In the genomic region with DNA sequence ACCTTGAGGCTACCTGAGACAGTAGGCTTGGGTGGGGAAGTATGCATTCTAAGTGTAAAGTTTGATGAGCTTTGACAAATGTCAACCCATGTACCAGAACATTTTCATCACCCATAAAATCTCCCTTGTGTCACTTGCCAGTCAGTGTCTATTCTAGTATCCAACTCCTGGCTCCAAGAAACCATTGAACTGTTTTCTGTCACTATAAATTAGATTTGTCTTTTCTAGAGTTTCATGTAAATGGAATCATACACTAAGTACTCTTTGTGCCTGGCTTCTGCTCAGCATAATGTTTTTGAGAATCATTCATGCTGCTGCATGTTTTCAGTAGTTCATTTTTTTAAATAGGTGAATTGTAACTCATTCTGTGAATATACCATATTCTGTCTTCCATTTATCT, we compare ENCODE assay signal across 24 cellular contexts.
"Had no signal": no experiment of that assay in that cellular context is flagged by ENCODE, and none has a peak within 500 bp of the region (broad histone marks: within the 10 kb centered on the region; RNA-seq: fewer than 3 reads in every experiment).

No MANE protein-coding gene starts in this region.

- H3K4me3 Mint-ChIP-seq: dendritic cell treated with granulocyte-macrophage colony-stimulating factor and Interleukin-4, amounts not matched to agents 40 ng/mL and 50 ng/mL, for 4 days; naive B cell; nephron progenitor cell; stimulated activated memory B cell treated with anti-CD40 and anti-IgM and Interleukin-4, amounts not matched to agents 10 μg/mL and 1 μg/mL and 100 μg/mL, for 72 hours; stimulated activated naive CD8-positive, alpha-beta T cell treated with anti-CD3 and anti-CD28 coated beads, Interleukin-15, Interleukin-2, amounts not matched to agents 100 ng/mL and 50 ng/mL, for 24 hours had no signal

- H3K36me3 ChIP-seq: esophagus squamous epithelium, right lobe of liver, spleen, tibial nerve, upper lobe of right lung, vagina had no signal

- H3K4me1 Mint-ChIP-seq: naive B cell had no signal

- H3K4me1 ChIP-seq: esophagus squamous epithelium, psoas muscle, testis, upper lobe of right lung, vagina had no signal

- H3K4me3 ChIP-seq: esophagus squamous epithelium, lung, psoas muscle, right lobe of liver, spleen, testis, tibial nerve, upper lobe of right lung, vagina had no signal

- H3K27me3 ChIP-seq: esophagus squamous epithelium, right lobe of liver, spleen, testis, tibial nerve, upper lobe of right lung, vagina had no signal

- DNase-seq: esophagus squamous epithelium; foreskin fibroblast; head of caudate nucleus; hippocampal formation; left colon; left ventricle myocardium superior; mesendoderm; naive B cell; nephron progenitor cell; psoas muscle; retina; spleen; stimulated activated CD4-positive, alpha-beta T cell treated with anti-CD3 and anti-CD28 coated beads, Interleukin-15, amount 100 ng/mL, for 24 hours; stimulated activated CD4-positive, alpha-beta T cell treated with anti-CD3 and anti-CD28 coated beads, Interleukin-1b, Interleukin-23, amount 100 ng/mL, for 48 hours; stimulated activated CD4-positive, alpha-beta T cell treated with anti-CD3 and anti-CD28 coated beads, Interleukin-4, amount 100 ng/mL, for 24 hours; testis; upper lobe of right lung had no signal

- H3K27me3 Mint-ChIP-seq: dendritic cell treated with granulocyte-macrophage colony-stimulating factor and Interleukin-4, amounts not matched to agents 40 ng/mL and 50 ng/mL, for 4 days; stimulated activated memory B cell treated with anti-CD40 and anti-IgM and Interleukin-4, amounts not matched to agents 10 μg/mL and 1 μg/mL and 100 μg/mL, for 72 hours; stimulated activated naive CD8-positive, alpha-beta T cell treated with anti-CD3 and anti-CD28 coated beads, Interleukin-15, Interleukin-2, amounts not matched to agents 100 ng/mL and 50 ng/mL, for 24 hours had no signal

- H3K27ac Mint-ChIP-seq: dendritic cell treated with granulocyte-macrophage colony-stimulating factor and Interleukin-4, amounts not matched to agents 40 ng/mL and 50 ng/mL, for 4 days; nephron progenitor cell; stimulated activated memory B cell treated with anti-CD40 and anti-IgM and Interleukin-4, amounts not matched to agents 10 μg/mL and 1 μg/mL and 100 μg/mL, for 72 hours; stimulated activated naive CD8-positive, alpha-beta T cell treated with anti-CD3 and anti-CD28 coated beads, Interleukin-15, Interleukin-2, amounts not matched to agents 100 ng/mL and 50 ng/mL, for 24 hours had no signal

- H3K27ac ChIP-seq: esophagus squamous epithelium, psoas muscle, spleen, testis, tibial nerve, upper lobe of right lung, vagina had no signal

- H3K9me3 ChIP-seq: testis, upper lobe of right lung, vagina had no signal

- ATAC-seq: left ventricle myocardium superior; psoas muscle; stimulated activated memory B cell treated with anti-CD40 and anti-IgM and Interleukin-4, amounts not matched to agents 10 μg/mL and 1 μg/mL and 100 μg/mL, for 72 hours; upper lobe of right lung had no signal
